Comparison of ENCODE assay signal across 1 cellular context in genomic region chr19:14136509-14137281, GRCh38.
TF ChIP-seq lines count a peak whose summit lies in the region.

Gene ASF1B (minus strand): TSS chr19:14136589. CDS start chr19:14136456, 133 bp downstream.

TF ChIP-seq in K562, 482 proteins besides CTCF, POLR2A, EP300 and RAD21 (continued from another document and continues in another):
- TF ChIP-seq ZNF512 (tag; IDR thresholded peaks at IDR 0.05), result no peak
- TF ChIP-seq SRSF3 (IDR thresholded peaks at IDR 0.05; ENCODE audit: insufficient read depth, low read length), result no peak
- TF ChIP-seq GATAD2A (IDR thresholded peaks at IDR 0.05), result no peak
- no peak for TF ChIP-seq CHAMP1 (IDR thresholded peaks at IDR 0.05)
- no peak; the same call in 1 of the 2 replicates for TF ChIP-seq RFX1 (IDR thresholded peaks at IDR 0.05)
- TF ChIP-seq HMG20A (CRISPR knock-in tag; conservative IDR thresholded peaks at IDR 0.05), result no peak
- no peak for TF ChIP-seq ZNF644 (tag; IDR thresholded peaks at IDR 0.05; ENCODE audit: low read depth)
- TF ChIP-seq CLOCK (CRISPR knock-in tag; IDR thresholded peaks at IDR 0.05; ENCODE audit: borderline replicate concordance), result no peak
- TF ChIP-seq HES1 (IDR thresholded peaks at IDR 0.05; ENCODE audit: low read depth), result 0 out of 2 replicates have a peak, but pooled peaks have one; percentile 16
- TF ChIP-seq ELF2 (CRISPR knock-in tag; IDR thresholded peaks at IDR 0.05), result peak; percentile 93
- no peak for TF ChIP-seq ZNF436 (CRISPR knock-in tag; IDR thresholded peaks at IDR 0.05)
- TF ChIP-seq SIN3A (IDR thresholded peaks at IDR 0.05; ENCODE audit: borderline replicate concordance in 2 of 2, control insufficient read depth in 1 of 2, low read depth in 2 of 2, low read length in 2 of 2), result peak in 1 of 2 experiments; percentile 65; a peak in 1 of 4 replicates
- TF ChIP-seq CBX3 (IDR thresholded peaks at IDR 0.05; ENCODE audit: borderline replicate concordance in 1 of 2, low read length in 2 of 2), result no peak
- no peak for TF ChIP-seq SMARCA4 (IDR thresholded peaks at IDR 0.05)
- no peak for TF ChIP-seq SLC30A9 (CRISPR knock-in tag; IDR thresholded peaks at IDR 0.05)
- TF ChIP-seq KAT2B (IDR thresholded peaks at IDR 0.05; ENCODE audit: low read depth, low read length), result no peak
- no peak for TF ChIP-seq THRA (IDR thresholded peaks at IDR 0.05)
- TF ChIP-seq ETS1 (conservative IDR thresholded peaks at IDR 0.05; ENCODE audit: control insufficient read depth, low read depth, low read length), result peak; percentile 55; the same call in 1 of the 2 replicates
- no peak for TF ChIP-seq ZNF518B (CRISPR knock-in tag; IDR thresholded peaks at IDR 0.05)
- TF ChIP-seq ESRRB (CRISPR knock-in tag; IDR thresholded peaks at IDR 0.05; ENCODE audit: borderline replicate concordance), result no peak
- TF ChIP-seq NEUROD1 (IDR thresholded peaks at IDR 0.05; ENCODE audit: borderline replicate concordance, low read depth, low read length, partially characterized antibody), result peak; percentile 87
- no peak for TF ChIP-seq MAFF (IDR thresholded peaks at IDR 0.05; ENCODE audit: low read length)
- TF ChIP-seq CREB3 (tag; conservative IDR thresholded peaks at IDR 0.05; ENCODE audit: low read depth), result no peak
- TF ChIP-seq ZBTB49 (CRISPR knock-in tag; IDR thresholded peaks at IDR 0.05; ENCODE audit: borderline replicate concordance), result no peak
- TF ChIP-seq FOXP4 (CRISPR knock-in tag; IDR thresholded peaks at IDR 0.05; ENCODE audit: borderline replicate concordance), result no peak; the same call in 1 of the 2 replicates
- peak; percentile 97 for TF ChIP-seq SAP30 (IDR thresholded peaks at IDR 0.05; ENCODE audit: borderline replicate concordance, insufficient read depth, low read depth, low read length, poor library complexity, severe bottlenecking)
- no peak for TF ChIP-seq HNRNPUL1 (IDR thresholded peaks at IDR 0.05; ENCODE audit: low read length)
- no peak for TF ChIP-seq TFAM (CRISPR knock-in tag; conservative IDR thresholded peaks at IDR 0.05)
- no peak for TF ChIP-seq EWSR1 (IDR thresholded peaks at IDR 0.05; ENCODE audit: borderline replicate concordance, low read depth, partially characterized antibody)
- TF ChIP-seq ESRRA (IDR thresholded peaks at IDR 0.05; ENCODE audit: borderline replicate concordance, low read depth), result peak; percentile 64
- TF ChIP-seq ZFP36 (IDR thresholded peaks at IDR 0.05; ENCODE audit: low read depth, low read length, partially characterized antibody), result peak; percentile 33
- no peak for TF ChIP-seq GTF2B (IDR thresholded peaks at IDR 0.05; ENCODE audit: extremely low read depth, insufficient read length)
- TF ChIP-seq GTF2F1 (IDR thresholded peaks at IDR 0.05; ENCODE audit: low read depth, low read length), result peak; percentile 71
- TF ChIP-seq ZSCAN32 (CRISPR knock-in tag; IDR thresholded peaks at IDR 0.05), result no peak
- no peak for TF ChIP-seq ETS2 (tag; IDR thresholded peaks at IDR 0.05; ENCODE audit: borderline replicate concordance, poor library complexity, severe bottlenecking)
- peak; percentile 98 for TF ChIP-seq GABPB1 (CRISPR knock-in tag; IDR thresholded peaks at IDR 0.05)
